ENCODE assay signal across 1 cellular context in genomic region chr12:93441617-93442410, GRCh38.
TF ChIP-seq lines count a peak whose summit lies in the region.

UBE2N (minus strand) TSS chr12:93441947; CDS start chr12:93441884, 63 bp downstream.

TF ChIP-seq in HEK293, 187 proteins besides CTCF, POLR2A, EP300 and RAD21 (continued from another document and continues in another):
- TF ChIP-seq ZNF621 (tag by site-specific recombination; IDR thresholded peaks at IDR 0.05) (no peak), EGR2 (tag by site-specific recombination; IDR thresholded peaks at IDR 0.05; ENCODE audit: low read depth) (no peak), KLF1 (tag by site-specific recombination; IDR thresholded peaks at IDR 0.05) (peak; percentile 49; the same call in 1 of the 2 replicates), ZBTB48 (tag by site-specific recombination; IDR thresholded peaks at IDR 0.05) (peak; percentile 71; the same call in 1 of the 2 replicates), ZNF132 (tag by site-specific recombination; IDR thresholded peaks at IDR 0.05; ENCODE audit: borderline replicate concordance) (no peak), ZNF391 (tag by site-specific recombination; IDR thresholded peaks at IDR 0.05; ENCODE audit: borderline replicate concordance, low read depth) (peak; percentile 61; the same call in 1 of the 2 replicates), ZIC2 (tag by site-specific recombination; IDR thresholded peaks at IDR 0.05) (no peak), HOXD13 (CRISPR knock-in tag; IDR thresholded peaks at IDR 0.05; ENCODE audit: borderline replicate concordance) (no peak), ZNF398 (tag by site-specific recombination; IDR thresholded peaks at IDR 0.05) (no peak), ZNF2 (tag by site-specific recombination; IDR thresholded peaks at IDR 0.05) (peak; percentile 62), ZNF555 (tag by site-specific recombination; conservative IDR thresholded peaks at IDR 0.05) (no peak), ZSCAN5A (tag by site-specific recombination; IDR thresholded peaks at IDR 0.05) (peak; percentile 47; the same call in 1 of the 2 replicates), WT1 (tag by site-specific recombination; IDR thresholded peaks at IDR 0.05) (0 out of 2 replicates have a peak, but pooled peaks have one; percentile 6), ZNF175 (tag by site-specific recombination; IDR thresholded peaks at IDR 0.05) (no peak), PBX3 (CRISPR knock-in tag; IDR thresholded peaks at IDR 0.05) (no peak), TCF7L2 (IDR thresholded peaks at IDR 0.05; ENCODE audit: borderline replicate concordance, low read depth, low read length) (no peak), ZBTB21 (tag by site-specific recombination; IDR thresholded peaks at IDR 0.05) (no peak), SP7 (tag by site-specific recombination; IDR thresholded peaks at IDR 0.05) (peak; percentile 65; the same call in 1 of the 2 replicates), ZNF670 (tag by site-specific recombination; IDR thresholded peaks at IDR 0.05; ENCODE audit: low read depth) (no peak), ZNF629 (tag by site-specific recombination; IDR thresholded peaks at IDR 0.05) (no peak), ZNF626 (tag by site-specific recombination; IDR thresholded peaks at IDR 0.05) (no peak), ZNF341 (tag by site-specific recombination; IDR thresholded peaks at IDR 0.05; ENCODE audit: low read depth) (no peak), ZNF18 (tag by site-specific recombination; IDR thresholded peaks at IDR 0.05) (no peak), ZNF37A (tag by site-specific recombination; IDR thresholded peaks at IDR 0.05) (no peak), ZNF692 (tag by site-specific recombination; IDR thresholded peaks at IDR 0.05) (peak; percentile 62), PRDM2 (tag by site-specific recombination; IDR thresholded peaks at IDR 0.05; ENCODE audit: borderline replicate concordance) (no peak), ZNF501 (tag by site-specific recombination; IDR thresholded peaks at IDR 0.05) (peak; percentile 75), BCL11B (tag by site-specific recombination; IDR thresholded peaks at IDR 0.05; ENCODE audit: low read depth) (no peak), ZNF311 (tag by site-specific recombination; IDR thresholded peaks at IDR 0.05; ENCODE audit: borderline replicate concordance) (no peak), ZBTB17 (tag by site-specific recombination; IDR thresholded peaks at IDR 0.05) (no peak), ZNF658 (tag by site-specific recombination; IDR thresholded peaks at IDR 0.05) (no peak), KLF10 (tag by site-specific recombination; IDR thresholded peaks at IDR 0.05) (0 out of 2 replicates have a peak, but pooled peaks have one; percentile 44), ELK4 (IDR thresholded peaks at IDR 0.05; ENCODE audit: borderline replicate concordance, low read depth, low read length) (no peak), TRIM28 (IDR thresholded peaks at IDR 0.05; ENCODE audit: borderline replicate concordance, low read length) (no peak), ZNF518A (tag by site-specific recombination; conservative IDR thresholded peaks at IDR 0.05; ENCODE audit: low read depth) (peak; percentile 37; the same call in 1 of the 2 replicates), ZNF223 (tag by site-specific recombination; IDR thresholded peaks at IDR 0.05) (no peak), ZNF548 (tag by site-specific recombination; IDR thresholded peaks at IDR 0.05) (no peak)
